In genomic region chr1:53949023-53949611, GRCh38 we compare ENCODE assay signal across 10 cellular contexts. TPM values are rescaled to one million over a fixed set of nuclear protein-coding genes. Genes with fewer than 3 reads are reported as not detected.
DNase-seq lines count a peak whose midpoint lies in the region; ATAC-seq, FAIRE-seq and TF ChIP-seq lines count a peak whose summit lies in the region.
"Had no signal": no experiment of that assay in that cellular context is flagged by ENCODE, and none has a peak within 500 bp of the region (broad histone marks: within the 10 kb centered on the region; RNA-seq: fewer than 3 reads in every experiment).

No MANE protein-coding gene starts in this region.

- DNase-seq in CD8-positive, alpha-beta T cell = peak in 2 of 7 experiments; percentile 12 to 26
- DNase-seq in GM12892 (ENCODE audit: insufficient read length) = no peak
- peak; percentile 18 for DNase-seq in NCI-H774 (lab: John Stamatoyannopoulos, UW)
- peak; percentile 66 for DNase-seq in dermis blood vessel endothelial cell
- no peak for DNase-seq in omental fat pad (ENCODE audit: low spot score)

- H3K4me1 ChIP-seq in CD8-positive, alpha-beta T cell (ENCODE audit: insufficient read depth, low read length) = peaks cover 17% of the 10 kb centered on the region
- H3K4me1 ChIP-seq in parathyroid adenoma = peaks cover 5% of the 10 kb centered on the region

- no peak overlapping the region for H3K4me3 ChIP-seq in CD8-positive, alpha-beta T cell (ENCODE audit: low read depth, low read length)
- H3K4me3 ChIP-seq in parathyroid adenoma (ENCODE audit: low read depth, low read length) = no peak overlapping the region

- H2AFZ ChIP-seq in parathyroid adenoma = no peak overlapping the region

- H3K4me2 ChIP-seq in parathyroid adenoma (ENCODE audit: low read length) = no peak overlapping the region

- no peak overlapping the region for H3K27ac ChIP-seq in CD8-positive, alpha-beta T cell (ENCODE audit: low read depth, low read length)
- H3K27ac ChIP-seq in parathyroid adenoma = no peak overlapping the region
- H3K27ac ChIP-seq: neutrophil had no signal

- H3K27me3 ChIP-seq in CD8-positive, alpha-beta T cell (ENCODE audit: insufficient read depth, low read length) = no peaks in the 10 kb centered on the region
- no peaks in the 10 kb centered on the region for H3K27me3 ChIP-seq in parathyroid adenoma (ENCODE audit: control insufficient read depth, insufficient read depth, low read length)
- H3K27me3 ChIP-seq: neutrophil had no signal

- FAIRE-seq in GM12892 (lab: Jason Lieb, UNC) = peak; percentile 72
- FAIRE-seq: TTC549 had no signal

- no peak overlapping the region for H3K4me3 Mint-ChIP-seq in CD8-positive, alpha-beta T cell

- ATAC-seq in CD8-positive, alpha-beta T cell = no peak
- ATAC-seq in esophagus mucosa (no peak), GM18520 (IDR thresholded peaks at IDR 0.05; ENCODE audit: unreplicated experiment) (no peak), omental fat pad (ENCODE audit: low FRiP score) (no peak)

- no peaks in the 10 kb centered on the region for H3K79me2 ChIP-seq in parathyroid adenoma

- H3K4me1 Mint-ChIP-seq in CD8-positive, alpha-beta T cell (ENCODE audit: low read depth) = peaks cover 37% of the 10 kb centered on the region

- H3K9me3 ChIP-seq in CD8-positive, alpha-beta T cell (ENCODE audit: low read length) = no peaks in the 10 kb centered on the region
- H3K9me3 ChIP-seq in parathyroid adenoma (ENCODE audit: control insufficient read depth, low read length) = no peaks in the 10 kb centered on the region
- H3K9me3 ChIP-seq: neutrophil had no signal

- no peak overlapping the region for H3K27ac Mint-ChIP-seq in CD8-positive, alpha-beta T cell

- TF ChIP-seq CTCF in CD8-positive, alpha-beta T cell (IDR thresholded peaks at IDR 0.05) = peak; percentile 39
- TF ChIP-seq CTCF in parathyroid adenoma (IDR thresholded peaks at IDR 0.05) (peak; percentile 15), omental fat pad (IDR thresholded peaks at IDR 0.05) (no peak)

- H3K9ac ChIP-seq in parathyroid adenoma = no peak overlapping the region

- H3K27me3 Mint-ChIP-seq in CD8-positive, alpha-beta T cell (ENCODE audit: low read depth) = no peaks in the 10 kb centered on the region

- CTCF ChIA-PET in CD8-positive, alpha-beta T cell (lab: Charles Lee) = interaction anchor here (0.8 to 9.7 kb wide), 7 partner anchors 11 to 89 kb away, joined by 3 to 105 read pairs (median 4); no protein-coding TSS in a partner anchor

- POLR2A ChIA-PET in CD8-positive, alpha-beta T cell (lab: Charles Lee) = no interaction called here

- intact Hi-C loops in CD8-positive, alpha-beta T cell (cut with DNase I, micrococcal nuclease) = loop anchor here (1.0 to 10.0 kb wide), 8 partner anchors 70 to 1892 kb away; partner anchors contain the start of genes BTF3L4 (in 1 of the 2), CC2D1B (in 1 of the 2), CPT2 (in 1 of the 2) and CZIB (in 1 of the 2)

- no peaks in the 10 kb centered on the region for H3K36me3 ChIP-seq in CD8-positive, alpha-beta T cell (ENCODE audit: insufficient read depth, low read length)
- H3K36me3 ChIP-seq in parathyroid adenoma (ENCODE audit: control insufficient read depth, insufficient read depth, low read length) = no peaks in the 10 kb centered on the region

- TF ChIP-seq POLR2A in GM12892 (IDR thresholded peaks at IDR 0.05; ENCODE audit: low read depth, low read length) = no peak

- peaks cover 29% of the 10 kb centered on the region for H3K36me3 Mint-ChIP-seq in CD8-positive, alpha-beta T cell

- H3K9me3 Mint-ChIP-seq in CD8-positive, alpha-beta T cell = no peaks in the 10 kb centered on the region

RNA-seq across cellular contexts. Expression of gene LRRC42, which starts 3.0 kb away (rescaled TPM):
- total RNA-seq in CD8-positive, alpha-beta T cell = 1 to 10 TPM; 4.3 to 4.7 TPM
- 26.8 TPM for polyA plus RNA-seq in GM12892 (2012; ENCODE audit: missing spikeins)
- total RNA-seq in dermis blood vessel endothelial cell = 23.6 and 28.2 TPM in 2 replicates
- 20.0 TPM for total RNA-seq in esophagus mucosa
- 10 to 100 TPM; 12.6 to 22.8 (median 16.7) TPM for total RNA-seq in omental fat pad

RNA-seq across cellular contexts. Expression of gene IFT25, which starts 3.6 kb away (rescaled TPM):
- 10 to 100 TPM; 12.8 to 13.1 TPM for total RNA-seq in CD8-positive, alpha-beta T cell
- 92.9 TPM for polyA plus RNA-seq in GM12892 (2012; ENCODE audit: missing spikeins)
- 12.6 and 20.8 TPM in 2 replicates for total RNA-seq in dermis blood vessel endothelial cell
- 15.6 TPM for total RNA-seq in esophagus mucosa
- total RNA-seq in omental fat pad = 10 to 100 TPM; 11.6 to 24.6 (median 15.5) TPM

RNA-seq across cellular contexts. Expression of gene DIO1, which starts 55.1 kb away (rescaled TPM):
- total RNA-seq in CD8-positive, alpha-beta T cell = not detected
- 0.15 TPM for polyA plus RNA-seq in GM12892 (2012; ENCODE audit: missing spikeins)
- not detected in 2 replicates for total RNA-seq in dermis blood vessel endothelial cell
- total RNA-seq in esophagus mucosa = not detected
- not detected for total RNA-seq in omental fat pad

RNA-seq across cellular contexts. Expression of gene YIPF1, which starts 59.5 kb away (rescaled TPM):
- 1 to 10 TPM; 4.6 to 5.4 TPM for total RNA-seq in CD8-positive, alpha-beta T cell
- polyA plus RNA-seq in GM12892 (2012; ENCODE audit: missing spikeins) = 12.6 TPM
- total RNA-seq in dermis blood vessel endothelial cell = 13.4 and 14.9 TPM in 2 replicates
- 20.1 TPM for total RNA-seq in esophagus mucosa
- total RNA-seq in omental fat pad = 10 to 100 TPM; 14.8 to 29.4 (median 21.0) TPM

Comparison
In these comparisons a context has a peak if more than half of its experiments do, and no peak if none do; other contexts are left out.
1. DNase-seq: peak in NCI-H774 (single experiment) and dermis blood vessel endothelial cell (single experiment); none in GM12892 (single experiment) and omental fat pad (single experiment).
2. CTCF ChIP-seq: peak in CD8-positive, alpha-beta T cell (single experiment) and parathyroid adenoma (single experiment); none in omental fat pad (0 of 3).